15 cellular contexts compared by ENCODE assay signal in the genomic region with DNA sequence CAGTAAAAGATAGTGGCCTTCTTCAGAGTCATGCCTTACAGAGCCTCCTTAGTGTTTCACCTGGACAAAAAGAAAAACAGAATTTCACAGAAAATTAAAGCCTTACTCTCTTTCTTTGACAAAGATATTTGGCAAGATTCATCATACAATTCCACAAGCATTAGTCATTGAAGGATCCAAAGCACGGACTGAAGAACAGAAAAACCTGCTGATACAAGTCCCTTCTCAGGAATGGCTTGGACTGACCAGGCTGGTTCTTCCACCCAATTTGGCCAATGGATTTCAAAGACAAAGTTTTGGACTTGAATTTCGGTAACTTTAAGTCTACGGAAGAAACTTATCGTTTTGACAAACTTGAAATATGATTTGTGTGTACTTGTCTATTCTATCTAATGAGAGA. TPM values are rescaled to one million over a fixed set of nuclear protein-coding genes. Genes with fewer than 3 reads are reported as not detected.
DNase-seq lines count a peak whose midpoint lies in the region; ATAC-seq, FAIRE-seq and TF ChIP-seq lines count a peak whose summit lies in the region.
"Had no signal": no experiment of that assay in that cellular context is flagged by ENCODE, and none has a peak within 500 bp of the region (broad histone marks: within the 10 kb centered on the region; RNA-seq: fewer than 3 reads in every experiment).

No MANE protein-coding gene starts in this region.

- peak; percentile 100 for FAIRE-seq in keratinocyte (lab: Jason Lieb, UNC)
- FAIRE-seq: GM12892 had no signal

- H3K4me1 Mint-ChIP-seq in T-helper 2 cell treated with Interferon-gamma antibody and Interleukin-4, amounts not matched to agents 5 μg/mL and 100 μg/mL, for 36 hours (ENCODE audit: low read depth), result no peaks in the 10 kb centered on the region
- H3K4me1 Mint-ChIP-seq: activated CD4-positive, alpha-beta T cell treated with anti-CD3 and anti-CD28 coated beads for 36 hours had no signal

- BruUV-seq in mammary epithelial cell (replicated peaks; lab: Mats Ljungman, UMichigan), result no TSS peak

- H3K9ac ChIP-seq in mammary epithelial cell (ENCODE audit: insufficient read depth, low read length), result no peak overlapping the region
- H3K9ac ChIP-seq in keratinocyte (ENCODE audit: control insufficient read depth, extremely low read depth, insufficient read depth, low read length), result peak overlapping the region; percentile 9

- TF ChIP-seq CTCF in mammary epithelial cell (conservative IDR thresholded peaks at IDR 0.05 in 1 of 2, IDR thresholded peaks at IDR 0.05 in 1 of 2; ENCODE audit: extremely low read depth in 1 of 2, insufficient read depth in 1 of 2, low read depth in 1 of 2, low read length in 2 of 2), result no peak
- no peak for TF ChIP-seq CTCF in keratinocyte (optimal IDR thresholded peaks at IDR 0.05 in 1 of 3, IDR thresholded peaks at IDR 0.05 in 1 of 3, conservative IDR thresholded peaks at IDR 0.05 in 1 of 3; ENCODE audit: extremely low read depth in 1 of 3, insufficient read depth in 2 of 3, low read length in 3 of 3)

- H3K4me2 ChIP-seq in mammary epithelial cell (ENCODE audit: insufficient read depth, low read depth, low read length) (peak overlapping the region; percentile 61), keratinocyte (ENCODE audit: control insufficient read depth, extremely low read depth, insufficient read depth, low read depth, low read length) (peak overlapping the region; percentile 80)

- intact Hi-C loops in mammary epithelial cell (cut with micrococcal nuclease), result loop anchor here (2.0 kb wide), 1 partner anchor 38 kb away; the partner anchor contains the start of gene GALNT3

- peak; percentile 27 for DNase-seq in AG08396 (ENCODE audit: low spot score)
- peak; percentile 20 for DNase-seq in HT-29 (ENCODE audit: low spot score)
- peak; percentile 86 for DNase-seq in mammary epithelial cell
- DNase-seq in keratinocyte (ENCODE audit: low read depth, low spot score), result peak; percentile 77
- no peak for DNase-seq in T-helper 2 cell treated with Interferon-gamma antibody and Interleukin-4, amounts not matched to agents 5 μg/mL and 100 μg/mL, for 36 hours (ENCODE audit: low spot score)
- no peak for DNase-seq in T-helper 9 cell
- no peak for DNase-seq in stimulated activated naive CD8-positive, alpha-beta T cell treated with anti-CD3 and anti-CD28 coated beads, Interleukin-15, Interleukin-2, amounts not matched to agents 100 U/mL and 50 U/mL, for 24 hours
- DNase-seq: activated CD4-positive, alpha-beta T cell treated with anti-CD3 and anti-CD28 coated beads for 36 hours; DND-41; NCI-H2081 treated with DMSO at 0.1 percent for 48 hours; upper lobe of right lung had no signal

- H3K36me3 ChIP-seq in mammary epithelial cell (ENCODE audit: insufficient read depth, low read length) (no peaks in the 10 kb centered on the region), keratinocyte (ENCODE audit: control insufficient read depth in 2 of 2, extremely low read depth in 1 of 2, insufficient read depth in 2 of 2, low read length in 2 of 2) (no peaks in the 10 kb centered on the region)
- H3K36me3 ChIP-seq: upper lobe of right lung had no signal

- ATAC-seq in HG02678 (IDR thresholded peaks at IDR 0.05; ENCODE audit: unreplicated experiment), result no peak
- no peak for ATAC-seq in stimulated activated naive CD8-positive, alpha-beta T cell treated with anti-CD3 and anti-CD28 coated beads, Interleukin-15, Interleukin-2, amounts not matched to agents 100 U/mL and 50 U/mL, for 24 hours
- ATAC-seq: activated CD4-positive, alpha-beta T cell treated with anti-CD3 and anti-CD28 coated beads for 36 hours; upper lobe of right lung had no signal

- CTCF ChIA-PET in mammary epithelial cell (lab: Charles Lee; ENCODE audit: low non-redundant PET), result no interaction called here

- H2AFZ ChIP-seq in mammary epithelial cell (ENCODE audit: low read depth, low read length) (peak overlapping the region; percentile 60), keratinocyte (ENCODE audit: control insufficient read depth, low read length) (peak overlapping the region; percentile 59)

- WGBS in mammary epithelial cell (ENCODE audit: low coverage, missing lambda C conversion rate), result 0% methylated on average over 4 of the region's 4 CpGs

- H3K4me3 ChIP-seq in mammary epithelial cell (replicated peaks in 1 of 3; ENCODE audit: insufficient read depth in 1 of 3, low read depth in 2 of 3, low read length in 3 of 3) (peak overlapping the region in 1 of 3 experiments; percentile 19), keratinocyte (ENCODE audit: control insufficient read depth in 2 of 3, extremely low read depth in 1 of 3, insufficient read depth in 2 of 3, low read depth in 1 of 3, low read length in 3 of 3) (peak overlapping the region in 2 of 3 experiments; percentile 21 to 23)
- H3K4me3 ChIP-seq: upper lobe of right lung had no signal

- H3K4me1 ChIP-seq in mammary epithelial cell (ENCODE audit: insufficient read depth, low read length), result peaks cover 25% of the 10 kb centered on the region
- H3K4me1 ChIP-seq in keratinocyte (ENCODE audit: control insufficient read depth, extremely low read depth, insufficient read depth, low read length), result peaks cover 24% of the 10 kb centered on the region
- H3K4me1 ChIP-seq: upper lobe of right lung had no signal

- no peak overlapping the region for H3K27ac Mint-ChIP-seq in T-helper 2 cell treated with Interferon-gamma antibody and Interleukin-4, amounts not matched to agents 5 μg/mL and 100 μg/mL, for 36 hours
- H3K27ac Mint-ChIP-seq: activated CD4-positive, alpha-beta T cell treated with anti-CD3 and anti-CD28 coated beads for 36 hours; brain; mesothelial cell of epicardium had no signal

- no peaks in the 10 kb centered on the region for H3K9me1 ChIP-seq in keratinocyte (ENCODE audit: control insufficient read depth, extremely low read depth, insufficient read depth, low read length)

- no peaks in the 10 kb centered on the region for H3K9me3 Mint-ChIP-seq in T-helper 2 cell treated with Interferon-gamma antibody and Interleukin-4, amounts not matched to agents 5 μg/mL and 100 μg/mL, for 36 hours

- H3K36me3 Mint-ChIP-seq in T-helper 2 cell treated with Interferon-gamma antibody and Interleukin-4, amounts not matched to agents 5 μg/mL and 100 μg/mL, for 36 hours (ENCODE audit: low read depth), result no peaks in the 10 kb centered on the region
- H3K36me3 Mint-ChIP-seq: brain, mesothelial cell of epicardium had no signal

- no peaks in the 10 kb centered on the region for H3K27me3 ChIP-seq in mammary epithelial cell (ENCODE audit: insufficient read depth, low read length)
- no peaks in the 10 kb centered on the region for H3K27me3 ChIP-seq in keratinocyte (ENCODE audit: control insufficient read depth, extremely low read depth, insufficient read depth, low read length)
- H3K27me3 ChIP-seq: upper lobe of right lung had no signal

- H4K20me1 ChIP-seq in mammary epithelial cell (ENCODE audit: insufficient read depth, low read length) (no peaks in the 10 kb centered on the region), keratinocyte (ENCODE audit: control insufficient read depth, extremely low read depth, insufficient read depth, low read length) (no peaks in the 10 kb centered on the region)

- in situ Hi-C loops in mammary epithelial cell (cut with MboI; ENCODE audit: low sequenced_read_pairs in 2 of 2), result no loop called here

- H3K27ac ChIP-seq in mammary epithelial cell (ENCODE audit: insufficient read depth, low read depth, low read length), result peak overlapping the region; percentile 45
- H3K27ac ChIP-seq in keratinocyte (ENCODE audit: control insufficient read depth, insufficient read depth, low read length), result peak overlapping the region; percentile 56
- H3K27ac ChIP-seq: upper lobe of right lung had no signal

- dilution Hi-C loops in mammary epithelial cell (cut with HindIII; ENCODE audit: low sequenced_read_pairs), result no loop called here
- dilution Hi-C loops in keratinocyte (cut with MboI; ENCODE audit: extremely low pct_ligation_motif_present, low sequenced_read_pairs), result no loop called here

- H3K9me3 ChIP-seq in mammary epithelial cell (replicated peaks; ENCODE audit: insufficient read depth, low read length) (no peaks in the 10 kb centered on the region), keratinocyte (ENCODE audit: control insufficient read depth, low read depth, low read length) (no peaks in the 10 kb centered on the region)
- H3K9me3 ChIP-seq: upper lobe of right lung had no signal

- H3K79me2 ChIP-seq in mammary epithelial cell (ENCODE audit: insufficient read depth, low read length) (no peaks in the 10 kb centered on the region), keratinocyte (ENCODE audit: control insufficient read depth, insufficient read depth, low read length) (no peaks in the 10 kb centered on the region)

- H3K4me3 Mint-ChIP-seq in T-helper 2 cell treated with Interferon-gamma antibody and Interleukin-4, amounts not matched to agents 5 μg/mL and 100 μg/mL, for 36 hours, result no peak overlapping the region
- H3K4me3 Mint-ChIP-seq: activated CD4-positive, alpha-beta T cell treated with anti-CD3 and anti-CD28 coated beads for 36 hours; brain; mesothelial cell of epicardium had no signal

- peaks cover 3% of the 10 kb centered on the region for H3K27me3 Mint-ChIP-seq in T-helper 2 cell treated with Interferon-gamma antibody and Interleukin-4, amounts not matched to agents 5 μg/mL and 100 μg/mL, for 36 hours (ENCODE audit: low read depth)
- H3K27me3 Mint-ChIP-seq: activated CD4-positive, alpha-beta T cell treated with anti-CD3 and anti-CD28 coated beads for 36 hours had no signal

RNA-seq across cellular contexts. Expression of gene GALNT3, which starts 39.1 kb away (rescaled TPM):
- total RNA-seq in HT-29 (2014; rRNA removed; shearing (Covaris generic)), result 35.2 and 39.6 TPM in 2 replicates
- total RNA-seq in mammary epithelial cell, result 10 to 100 TPM; 68.1 to 70.2 TPM
- 29.0 TPM for polyA plus RNA-seq in mammary epithelial cell
- polyA minus RNA-seq in mammary epithelial cell, result 99.7 TPM
- polyA plus RNA-seq in keratinocyte, result 23.9 to 70.3 TPM (median 34.4 TPM) in 3 replicates
- 53.5 TPM for polyA plus RNA-seq in keratinocyte (2011; ENCODE audit: low read depth)
- 14.9 and 39.5 TPM in 2 replicates for polyA plus RNA-seq in keratinocyte (2011; cell fraction: cytosol; rRNA removed)
- 40.5 and 68.6 TPM in 2 replicates for polyA plus RNA-seq in keratinocyte (2011; cell fraction: nucleus; rRNA removed)
- polyA plus RNA-seq in keratinocyte (2012; ENCODE audit: low replicate concordance), result 43.8 and 51.9 TPM in 2 replicates
- polyA minus RNA-seq in keratinocyte, result 15.2 to 71.4 TPM (median 24.6 TPM) in 3 replicates
- 78.8 TPM for polyA minus RNA-seq in keratinocyte (2011; cell fraction: cytosol; rRNA and poly(A)+ RNA removed)
- 78.8 and 86.1 TPM in 2 replicates for polyA minus RNA-seq in keratinocyte (2011; cell fraction: nucleus; rRNA and poly(A)+ RNA removed)

Comparison
In these comparisons a context has a peak if more than half of its experiments do, and no peak if none do; other contexts are left out.
1. DNase-seq: peak in AG08396 (single experiment), HT-29 (single experiment), mammary epithelial cell (single experiment) and keratinocyte (single experiment); none in T-helper 2 cell treated with Interferon-gamma antibody and Interleukin-4, amounts not matched to agents 5 μg/mL and 100 μg/mL, for 36 hours (single experiment), T-helper 9 cell (single experiment) and stimulated activated naive CD8-positive, alpha-beta T cell treated with anti-CD3 and anti-CD28 coated beads, Interleukin-15, Interleukin-2, amounts not matched to agents 100 U/mL and 50 U/mL, for 24 hours (single experiment).